2 cellular contexts compared by ENCODE assay signal in genomic region chr2:21822505-21822904, GRCh38.
TF ChIP-seq lines count a peak whose summit lies in the region.

No MANE protein-coding gene starts in this region.

TF ChIP-seq in IMR-90, 13 proteins besides CTCF, POLR2A, EP300 and RAD21:
- TF ChIP-seq MXI1 (IDR thresholded peaks at IDR 0.05; ENCODE audit: borderline replicate concordance, low read depth, low read length): no peak
- no peak for TF ChIP-seq SMC3 (IDR thresholded peaks at IDR 0.05; ENCODE audit: low read depth, low read length)
- no peak for TF ChIP-seq MAFK (IDR thresholded peaks at IDR 0.05; ENCODE audit: low read depth, low read length)
- no peak for TF ChIP-seq FOS (IDR thresholded peaks at IDR 0.05; ENCODE audit: low read depth, low read length)
- no peak for TF ChIP-seq ELK1 (IDR thresholded peaks at IDR 0.05; ENCODE audit: borderline replicate concordance, low read depth, low read length)
- no peak for TF ChIP-seq MAZ (IDR thresholded peaks at IDR 0.05; ENCODE audit: borderline replicate concordance, low read depth, low read length)
- TF ChIP-seq USF2 (IDR thresholded peaks at IDR 0.05; ENCODE audit: low read depth, low read length): no peak
- TF ChIP-seq CHD1 (IDR thresholded peaks at IDR 0.05; ENCODE audit: low read depth, low read length): no peak
- TF ChIP-seq NFE2L2 (IDR thresholded peaks at IDR 0.05; ENCODE audit: low read depth, low read length): no peak
- no peak for TF ChIP-seq CEBPB (IDR thresholded peaks at IDR 0.05; ENCODE audit: low read depth, low read length)
- TF ChIP-seq RCOR1 (IDR thresholded peaks at IDR 0.05; ENCODE audit: insufficient replicate concordance, low read length): no peak
- TF ChIP-seq RFX5 (IDR thresholded peaks at IDR 0.05; ENCODE audit: low read depth, low read length): no peak

TF ChIP-seq in H1, 55 proteins besides CTCF, POLR2A, EP300 and RAD21:
- TF ChIP-seq ASH2L (IDR thresholded peaks at IDR 0.05; ENCODE audit: low read length) (no peak), JUND (IDR thresholded peaks at IDR 0.05; ENCODE audit: low read length) (no peak), ATF3 (IDR thresholded peaks at IDR 0.05; ENCODE audit: insufficient read depth, low read depth, low read length) (no peak), SRF (IDR thresholded peaks at IDR 0.05; ENCODE audit: low read depth, low read length) (no peak), KDM1A (IDR thresholded peaks at IDR 0.05; ENCODE audit: borderline replicate concordance, low read length) (no peak), CHD2 (IDR thresholded peaks at IDR 0.05; ENCODE audit: low read length) (no peak), TCF12 (IDR thresholded peaks at IDR 0.05; ENCODE audit: low read depth, low read length) (no peak), EGR1 (IDR thresholded peaks at IDR 0.05; ENCODE audit: borderline replicate concordance, low read depth, low read length) (no peak), CBX5 (IDR thresholded peaks at IDR 0.05; ENCODE audit: low read depth, low read length) (no peak), FOSL1 (IDR thresholded peaks at IDR 0.05; ENCODE audit: insufficient read depth, low read depth, low read length) (no peak), POU5F1 (IDR thresholded peaks at IDR 0.05; ENCODE audit: low read depth, low read length) (no peak), KDM4A (IDR thresholded peaks at IDR 0.05; ENCODE audit: low read depth, low read length, severe bottlenecking) (no peak), YY1 (IDR thresholded peaks at IDR 0.05; ENCODE audit: low read depth, low read length) (no peak), SUZ12 (IDR thresholded peaks at IDR 0.05; ENCODE audit: low read length) (no peak)
